8 cellular contexts compared by ENCODE assay signal in the genomic region with DNA sequence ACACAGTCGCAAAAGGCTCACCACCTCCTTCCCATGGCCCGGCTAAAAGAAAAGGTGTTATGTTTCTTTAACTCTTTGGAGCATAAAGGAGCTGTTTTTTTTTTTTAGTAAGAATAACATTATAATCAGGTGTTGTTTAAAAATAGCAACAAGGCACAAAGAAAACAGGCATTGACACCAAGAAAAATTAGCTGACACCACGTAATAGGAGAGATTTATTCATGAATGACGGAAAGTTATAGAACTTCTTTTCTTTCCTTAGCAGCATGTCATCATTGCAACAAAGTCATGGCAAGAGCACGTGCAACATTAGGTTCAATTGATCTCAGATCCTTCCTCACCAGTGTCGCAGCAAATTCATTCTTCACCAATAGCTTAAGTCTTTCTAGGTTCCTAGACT.
"Had no signal": no experiment of that assay in that cellular context is flagged by ENCODE, and none has a peak within 500 bp of the region (broad histone marks: within the 10 kb centered on the region; RNA-seq: fewer than 3 reads in every experiment).

No MANE protein-coding gene starts in this region.

- ATAC-seq: GM12878 had no signal

- FAIRE-seq: G401.6, GM12878, GM12891, GM12892, GM18507, GM19239 had no signal

- DNase-seq: GDM1, GF-D8 had no signal

- H3K4me3 ChIP-seq: GM12878 had no signal
